7 cellular contexts compared by ENCODE assay signal in genomic region chr1:26280333-26281042, GRCh38. TPM values are rescaled to one million over a fixed set of nuclear protein-coding genes. Genes with fewer than 3 reads are reported as not detected.
A peak's percentile ranks its signal among the peaks of the same experiment; 100 is the strongest.
DNase-seq lines count a peak whose midpoint lies in the region; TF ChIP-seq lines count a peak whose summit lies in the region.

No MANE protein-coding gene starts in this region.

- no peak for TF ChIP-seq POLR2A in suprapubic skin (IDR thresholded peaks at IDR 0.05)

- no peak for TF ChIP-seq CTCF in GM12865 (IDR thresholded peaks at IDR 0.05; ENCODE audit: insufficient read depth, low read depth, low read length, missing control alignments)
- no peak for TF ChIP-seq CTCF in astrocyte of the cerebellum (IDR thresholded peaks at IDR 0.05; ENCODE audit: low read depth, low read length, missing control alignments)
- TF ChIP-seq CTCF in kidney epithelial cell (IDR thresholded peaks at IDR 0.05; ENCODE audit: insufficient read depth, low read length, poor library complexity, severe bottlenecking): no peak
- no peak for TF ChIP-seq CTCF in suprapubic skin (IDR thresholded peaks at IDR 0.05)

- peak overlapping the region; percentile 90 for H3K27ac ChIP-seq in suprapubic skin

- H3K9me3 ChIP-seq in suprapubic skin: no peaks in the 10 kb centered on the region

- H3K36me3 ChIP-seq in kidney epithelial cell (ENCODE audit: control insufficient read depth, insufficient read depth, low read length) (no peaks in the 10 kb centered on the region), suprapubic skin (no peaks in the 10 kb centered on the region)

- peak; percentile 28 for DNase-seq in GM12865 (ENCODE audit: low read depth)
- DNase-seq in MV-4-11 (lab: John Stamatoyannopoulos, UW): peak; percentile 76
- DNase-seq in astrocyte of the cerebellum (ENCODE audit: low read depth): no peak
- DNase-seq in kidney epithelial cell (ENCODE audit: low read depth): no peak
- DNase-seq in suprapubic skin (ENCODE audit: low spot score in 2 of 2): peak in 1 of 2 donors; percentile 78
- DNase-seq in activated gamma-delta T cell treated with Interleukin-2 at 50 U/mL for 16 hours: no peak
- DNase-seq in NCI-H2081 (lab: John Stamatoyannopoulos, UW): no peak

- H3K27me3 ChIP-seq in kidney epithelial cell (ENCODE audit: control insufficient read depth, insufficient read depth, low read length): no peaks in the 10 kb centered on the region
- H3K27me3 ChIP-seq in suprapubic skin: no peaks in the 10 kb centered on the region

- in situ Hi-C loops in astrocyte of the cerebellum (cut with HindIII; ENCODE audit: low sequenced_read_pairs): no loop called here

- peak overlapping the region; percentile 88 for H3K4me3 ChIP-seq in GM12865 (ENCODE audit: low read depth, low read length)
- H3K4me3 ChIP-seq in astrocyte of the cerebellum (ENCODE audit: low read depth, low read length): peak overlapping the region; percentile 81
- peak overlapping the region; percentile 77 for H3K4me3 ChIP-seq in kidney epithelial cell (ENCODE audit: low read depth, low read length)
- H3K4me3 ChIP-seq in suprapubic skin: peak overlapping the region; percentile 64

- H3K4me1 ChIP-seq in suprapubic skin: peaks cover 91% of the 10 kb centered on the region

- WGBS in suprapubic skin: 24% methylated on average over 13 of the region's 20 CpGs

- no peak for TF ChIP-seq EP300 in suprapubic skin (IDR thresholded peaks at IDR 0.05)

RNA-seq across cellular contexts. Expression of gene SH3BGRL3, which starts 0.6 kb away (rescaled TPM):
- 113 and 133 TPM in 2 replicates for total RNA-seq in kidney epithelial cell
- 100 to 1,000 TPM in 1 of 4 donors, 10 to 100 TPM in 3; 53.5 to 104 (median 92.8) TPM for total RNA-seq in suprapubic skin

RNA-seq across cellular contexts. Expression of gene UBXN11, which starts 25.9 kb away (rescaled TPM):
- total RNA-seq in kidney epithelial cell: 9.4 and 10.2 TPM in 2 replicates
- total RNA-seq in suprapubic skin: 10 to 100 TPM in 2 of 4 donors, 1 to 10 TPM in 2; 3.2 to 19.1 (median 9.1) TPM

RNA-seq across cellular contexts. Expression of gene CD52, which starts 37.3 kb away (rescaled TPM):
- total RNA-seq in kidney epithelial cell (1.2 TPM in 1 of 2 replicates, not detected in the other), suprapubic skin (10 to 100 TPM in 1 of 4 donors, 1 to 10 TPM in 3; 2.3 to 11.4 (median 9.9) TPM)

RNA-seq across cellular contexts. Expression of gene CEP85, which starts 46.5 kb away (rescaled TPM):
- total RNA-seq in kidney epithelial cell (7.5 and 9.7 TPM in 2 replicates), suprapubic skin (10 to 100 TPM; 18.2 to 27.8 (median 18.7) TPM)

Comparison
In these comparisons a context has a peak if more than half of its experiments do, and no peak if none do; other contexts are left out.
1. DNase-seq: peak in GM12865 (single experiment) and MV-4-11 (single experiment); none in astrocyte of the cerebellum (single experiment), kidney epithelial cell (single experiment), activated gamma-delta T cell treated with Interleukin-2 at 50 U/mL for 16 hours (single experiment) and NCI-H2081 (0 of 2).
2. Peak in every context shown above with its lines, with median percentiles within 50 percentile points of each other: H3K4me3 ChIP-seq.